In the genomic region with DNA sequence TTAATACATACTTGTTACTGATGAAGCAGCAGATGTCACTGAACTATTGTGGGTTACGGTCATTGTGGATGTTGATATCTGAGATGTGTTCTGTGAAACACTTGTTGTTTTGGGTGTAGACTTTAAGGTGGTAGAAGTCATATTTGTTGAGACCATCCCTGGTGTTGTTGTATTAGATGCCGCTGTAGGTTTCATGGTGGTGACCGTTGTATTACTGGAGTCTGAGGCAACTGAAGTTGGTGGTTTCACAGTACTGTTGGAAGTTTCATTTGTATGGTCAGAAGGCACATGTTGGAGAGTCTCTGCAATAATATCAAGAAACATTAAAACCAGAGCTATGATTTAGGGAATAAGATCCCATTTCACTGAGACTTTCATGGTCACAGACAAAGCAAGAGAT, we compare ENCODE assay signal across 24 cellular contexts. TPM values are rescaled to one million over a fixed set of nuclear protein-coding genes. Genes with fewer than 3 reads are reported as not detected.
A peak's percentile ranks its signal among the peaks of the same experiment; 100 is the strongest.
DNase-seq lines count a peak whose midpoint lies in the region; ATAC-seq, FAIRE-seq and TF ChIP-seq lines count a peak whose summit lies in the region.
"Had no signal": no experiment of that assay in that cellular context is flagged by ENCODE, and none has a peak within 500 bp of the region (broad histone marks: within the 10 kb centered on the region; RNA-seq: fewer than 3 reads in every experiment).

No MANE protein-coding gene starts in this region.

- H4K20me1 ChIP-seq in HepG2 (ENCODE audit: insufficient read depth, low read length) (peaks cover 63% of the 10 kb centered on the region), OCI-LY7 (ENCODE audit: insufficient read depth, low read length) (no peaks in the 10 kb centered on the region)

- no peaks in the 10 kb centered on the region for H3K9me2 ChIP-seq in OCI-LY7 (ENCODE audit: insufficient read depth, low read length)

- H3K27ac ChIP-seq in HepG2 (ENCODE audit: extremely low read length, insufficient read depth, low read length) (no peak overlapping the region), right lobe of liver (no peak overlapping the region), substantia nigra (ENCODE audit: low read depth, low read length, poor library complexity, severe bottlenecking) (peak overlapping the region; percentile 19), OCI-LY7 (ENCODE audit: low read depth, low read length, poor library complexity, severe bottlenecking) (no peak overlapping the region)
- H3K27ac ChIP-seq: C4-2B, cardiac muscle cell, heart right ventricle, testis, vagina had no signal

- H3K79me2 ChIP-seq in HepG2 (ENCODE audit: insufficient read depth, low read length) (peaks cover 39% of the 10 kb centered on the region), OCI-LY7 (ENCODE audit: insufficient read depth, low read depth, low read length) (peaks cover 58% of the 10 kb centered on the region; the same call in 1 of the 2 replicates)

- peaks cover 42% of the 10 kb centered on the region for H3K4me1 Mint-ChIP-seq in T-helper 17 cell
- peaks cover 28 to 43% of the 10 kb centered on the region in 2 donors for H3K4me1 Mint-ChIP-seq in immature natural killer cell

- POLR2A ChIA-PET in HepG2 (lab: Yijun Ruan, JAX) (no interaction called here), OCI-LY7 (lab: Charles Lee) (interaction anchor here (0.8 to 1.6 kb wide), 2 partner anchors 76 to 157 kb away, joined by 3 to 5 read pairs; no protein-coding TSS in a partner anchor)

- BruUV-seq in HepG2 (replicated peaks; lab: Mats Ljungman, UMichigan) (no TSS peak), OCI-LY7 (replicated peaks; lab: Mats Ljungman, UMichigan) (no TSS peak)

- H3K36me3 ChIP-seq in HepG2 (replicated peaks in 1 of 2; ENCODE audit: control insufficient read depth in 1 of 2, insufficient read depth in 2 of 2, low read length in 2 of 2), result peaks cover 24 to 74% of the 10 kb centered on the region in 2 experiments
- H3K36me3 ChIP-seq in right lobe of liver, result peaks cover 0 to 47% (median 10%) of the 10 kb centered on the region in 4 donors
- peaks cover 89% of the 10 kb centered on the region for H3K36me3 ChIP-seq in OCI-LY7 (ENCODE audit: insufficient read depth, low read length)

- in situ Hi-C loops in HepG2 (cut with HindIII; ENCODE audit: extremely low pct_ligation_motif_present, low pct_unique_long_range_greater_than_20kb), result no loop called here

- H3K36me3 Mint-ChIP-seq in T-helper 17 cell (ENCODE audit: low read depth) (peaks cover 6% of the 10 kb centered on the region), immature natural killer cell (peaks cover 8 to 26% (median 8%) of the 10 kb centered on the region in 3 donors)
- H3K36me3 Mint-ChIP-seq: natural killer cell treated with Interleukin-12 subunit alpha and Interleukin-12 subunit beta and Interleukin-15 and Interleukin-18, amount 100 ng/mL, for 72 hours had no signal

- no peak overlapping the region for H3K4me3 Mint-ChIP-seq in T-helper 17 cell
- H3K4me3 Mint-ChIP-seq in immature natural killer cell, result no peak overlapping the region
- H3K4me3 Mint-ChIP-seq: activated B cell treated with CpG ODN at 0.5 μM for 24 hours; natural killer cell treated with Interleukin-12 subunit alpha and Interleukin-12 subunit beta and Interleukin-15 and Interleukin-18, amount 100 ng/mL, for 72 hours had no signal

- H3K9me3 Mint-ChIP-seq in immature natural killer cell, result no peaks in the 10 kb centered on the region
- H3K9me3 Mint-ChIP-seq: activated B cell treated with CpG ODN at 0.5 μM for 24 hours; natural killer cell treated with Interleukin-12 subunit alpha and Interleukin-12 subunit beta and Interleukin-15 and Interleukin-18, amount 100 ng/mL, for 72 hours had no signal

- peak overlapping the region; percentile 8 for H3K27ac Mint-ChIP-seq in T-helper 17 cell
- peak overlapping the region in 5 of 6 donors; percentile 2 to 65 (median 38) for H3K27ac Mint-ChIP-seq in immature natural killer cell
- H3K27ac Mint-ChIP-seq: activated B cell treated with CpG ODN at 0.5 μM for 24 hours, progenitor cell of endocrine pancreas had no signal

- H2AFZ ChIP-seq in HepG2 (ENCODE audit: low read length) (no peak overlapping the region), OCI-LY7 (ENCODE audit: low read length) (no peak overlapping the region)

- CTCF ChIA-PET in HepG2 (lab: Yijun Ruan, JAX; ENCODE audit: low intra/inter-chr PET ratio, low total read pairs), result no interaction called here
- CTCF ChIA-PET in OCI-LY7 (lab: Charles Lee; ENCODE audit: unreplicated experiment), result no interaction called here

- no peak overlapping the region for H3K4me3 ChIP-seq in HepG2 (replicated peaks in 1 of 3; ENCODE audit: insufficient read depth in 1 of 3, low read depth in 2 of 3, low read length in 3 of 3)
- no peak overlapping the region for H3K4me3 ChIP-seq in right lobe of liver
- no peak overlapping the region for H3K4me3 ChIP-seq in OCI-LY7 (ENCODE audit: low read depth, low read length, poor library complexity, severe bottlenecking)
- H3K4me3 ChIP-seq: cardiac muscle cell, HAP-1, heart right ventricle, testis, vagina had no signal

- H3K9me3 ChIP-seq in HepG2 (ENCODE audit: low read length) (no peaks in the 10 kb centered on the region), right lobe of liver (no peaks in the 10 kb centered on the region), T-helper 17 cell (ENCODE audit: control insufficient read depth, low read length, poor library complexity, severe bottlenecking) (no peaks in the 10 kb centered on the region), OCI-LY7 (ENCODE audit: low read length) (no peaks in the 10 kb centered on the region)
- H3K9me3 ChIP-seq: HAP-1, heart right ventricle, testis, vagina had no signal

- H3K27me3 Mint-ChIP-seq in T-helper 17 cell (no peaks in the 10 kb centered on the region), immature natural killer cell (ENCODE audit: low read depth in 3 of 3) (peaks cover 0 to 2% (median 0%) of the 10 kb centered on the region in 3 donors)
- H3K27me3 Mint-ChIP-seq: activated B cell treated with CpG ODN at 0.5 μM for 24 hours; natural killer cell treated with Interleukin-12 subunit alpha and Interleukin-12 subunit beta and Interleukin-15 and Interleukin-18, amount 100 ng/mL, for 72 hours; progenitor cell of endocrine pancreas had no signal

- TF ChIP-seq POLR2A in HepG2 (IDR thresholded peaks at IDR 0.05; ENCODE audit: insufficient read depth in 1 of 2, low read depth in 2 of 2, low read length in 2 of 2) (no peak), right lobe of liver (IDR thresholded peaks at IDR 0.05) (no peak)

- H3K4me1 ChIP-seq in HepG2 (ENCODE audit: insufficient read depth, low read length) (peaks cover under 1% of the 10 kb centered on the region; the same call in 1 of the 2 replicates), right lobe of liver (no peaks in the 10 kb centered on the region), OCI-LY7 (ENCODE audit: insufficient read depth, low read length, poor library complexity, severe bottlenecking) (peaks cover 27% of the 10 kb centered on the region)
- H3K4me1 ChIP-seq: testis had no signal

- no peak for FAIRE-seq in HepG2 (lab: Jason Lieb, UNC)
- FAIRE-seq: GM18507 had no signal

- no peak for ATAC-seq in HepG2
- no peak for ATAC-seq in right lobe of liver
- no peak for ATAC-seq in T-helper 17 cell
- ATAC-seq in GM19395 (IDR thresholded peaks at IDR 0.05; ENCODE audit: unreplicated experiment), result no peak
- no peak for ATAC-seq in HG03457 (IDR thresholded peaks at IDR 0.05; ENCODE audit: unreplicated experiment)
- ATAC-seq: heart right ventricle, left lobe of liver had no signal

- no peaks in the 10 kb centered on the region for H3K27me3 ChIP-seq in HepG2 (ENCODE audit: control insufficient read depth in 1 of 2, insufficient read depth in 2 of 2, low read length in 2 of 2)
- no peaks in the 10 kb centered on the region for H3K27me3 ChIP-seq in right lobe of liver
- H3K27me3 ChIP-seq: cardiac muscle cell, heart right ventricle, testis, vagina had no signal

- H3K4me2 ChIP-seq in HepG2 (ENCODE audit: low read depth, low read length) (no peak overlapping the region), OCI-LY7 (ENCODE audit: low read length) (no peak overlapping the region)

- 98% methylated on average over 3 of the region's 3 CpGs for WGBS in HepG2 (ENCODE audit: low lambda C conversion rate)
- WGBS in right lobe of liver (ENCODE audit: insufficient coverage, low coverage, low lambda C conversion rate, missing lambda C conversion rate), result 82% methylated on average over 2 of the region's 3 CpGs

- no peak for TF ChIP-seq RAD21 in HepG2 (CRISPR knock-in tag; IDR thresholded peaks at IDR 0.05)

- DNase-seq in HepG2 (ENCODE audit: low spot score) (no peak), right lobe of liver (no peak), T-helper 17 cell (no peak), immature natural killer cell (no peak), substantia nigra (lab: John Stamatoyannopoulos, UW) (no peak), OCI-LY7 (ENCODE audit: low spot score) (no peak)
- DNase-seq: activated B cell treated with CpG ODN at 0.5 μM for 24 hours, anterior cingulate cortex, DMS 273 treated with DMSO at 0.1 percent for 48 hours, heart right ventricle, KG1, NCI-H187, NCI-H69, testis had no signal

- TF ChIP-seq EP300 in HepG2 (IDR thresholded peaks at IDR 0.05; ENCODE audit: low read depth in 2 of 2, low read length in 2 of 2), result no peak
- no peak for TF ChIP-seq EP300 in HepG2 (CRISPR knock-in tag; IDR thresholded peaks at IDR 0.05; ENCODE audit: borderline replicate concordance)

- H3K9ac ChIP-seq in HepG2 (ENCODE audit: insufficient read depth, low read depth, low read length), result no peak overlapping the region

- intact Hi-C loops in HepG2 (cut with micrococcal nuclease; ENCODE audit: unreplicated experiment), result no loop called here
- intact Hi-C loops in right lobe of liver (cut with DNase I), result no loop called here
- intact Hi-C loops in OCI-LY7 (cut with micrococcal nuclease; ENCODE audit: unreplicated experiment), result no loop called here

- TF ChIP-seq CTCF in HepG2 (CRISPR knock-in tag; IDR thresholded peaks at IDR 0.05), result no peak
- no peak for TF ChIP-seq CTCF in right lobe of liver (IDR thresholded peaks at IDR 0.05)
- TF ChIP-seq CTCF in OCI-LY7 (conservative IDR thresholded peaks at IDR 0.05; ENCODE audit: low read length), result no peak

RNA-seq across cellular contexts. Expression of a gene that starts 50.7 kb away (rescaled TPM):
- 265 and 365 TPM in 2 replicates for total RNA-seq in HepG2 (2016; rRNA removed; fragmentation: Illumina TruSeq; extraction: Trizol)
- 106 and 111 TPM in 2 replicates for total RNA-seq in HepG2 (2016; cell fraction: cytosol; rRNA removed; fragmentation: Illumina TruSeq; extraction: Trizol; ENCODE audit: low read depth)
- total RNA-seq in HepG2 (2016; cell fraction: insoluble cytoplasmic fraction; rRNA removed; fragmentation: Illumina TruSeq; extraction: Trizol), result 253 and 367 TPM in 2 replicates
- total RNA-seq in HepG2 (2016; cell fraction: membrane; rRNA removed; fragmentation: Illumina TruSeq; extraction: Trizol), result 267 and 271 TPM in 2 replicates
- total RNA-seq in HepG2 (2016; cell fraction: nucleus; rRNA removed; fragmentation: Illumina TruSeq; extraction: Trizol), result 271 and 302 TPM in 2 replicates
- 2,108 and 2,761 TPM in 2 replicates for polyA plus RNA-seq in HepG2 (2011; rRNA removed)
- polyA plus RNA-seq in HepG2 (2011; cell fraction: cytosol; rRNA removed), result 1,026 and 1,553 TPM in 2 replicates
- polyA plus RNA-seq in HepG2 (2011; cell fraction: nucleus; rRNA removed), result 209 and 224 TPM in 2 replicates
- polyA plus RNA-seq in HepG2 (2012), result 787 and 938 TPM in 2 replicates
- polyA plus RNA-seq in HepG2 (2016; cell fraction: cytosol; fragmentation: Illumina TruSeq; extraction: Trizol; ENCODE audit: low read depth), result 159 and 182 TPM in 2 replicates
- polyA plus RNA-seq in HepG2 (2016; cell fraction: insoluble cytoplasmic fraction; fragmentation: Illumina TruSeq; extraction: Trizol; ENCODE audit: low read depth), result 316 and 330 TPM in 2 replicates
- 230 and 256 TPM in 2 replicates for polyA plus RNA-seq in HepG2 (2016; cell fraction: membrane; fragmentation: Illumina TruSeq; extraction: Trizol; ENCODE audit: low read depth)
- 368 and 391 TPM in 2 replicates for polyA plus RNA-seq in HepG2 (2016; cell fraction: nucleus; fragmentation: Illumina TruSeq; extraction: Trizol; ENCODE audit: insufficient read depth, low read depth)
- polyA minus RNA-seq in HepG2 (2011; rRNA and poly(A)+ RNA removed; ENCODE audit: low replicate concordance), result 117 and 454 TPM in 2 replicates
- polyA minus RNA-seq in HepG2 (2011; cell fraction: cytosol; rRNA and poly(A)+ RNA removed), result 1,086 and 1,277 TPM in 2 replicates
- 441 and 760 TPM in 2 replicates for polyA minus RNA-seq in HepG2 (2011; cell fraction: nucleus; rRNA and poly(A)+ RNA removed)
- total RNA-seq in right lobe of liver, result 100 to 1,000 TPM; 173 to 557 (median 229) TPM
- total RNA-seq in T-helper 17 cell, result 100 to 1,000 TPM; 372 to 400 TPM
- 100 to 1,000 TPM; 288 to 309 (median 289) TPM for polyA plus RNA-seq in immature natural killer cell
- total RNA-seq in OCI-LY7 (2014; rRNA removed; shearing (Covaris generic)), result 83.3 and 127 TPM in 2 replicates
- total RNA-seq in OCI-LY7 (2022), result 232 and 261 TPM in 2 replicates

RNA-seq across cellular contexts. Expression of a gene that starts 54.9 kb away (rescaled TPM):
- total RNA-seq in HepG2 (2016; rRNA removed; fragmentation: Illumina TruSeq; extraction: Trizol), result 61.7 and 83.2 TPM in 2 replicates
- total RNA-seq in HepG2 (2016; cell fraction: cytosol; rRNA removed; fragmentation: Illumina TruSeq; extraction: Trizol; ENCODE audit: low read depth), result 25.1 and 31.7 TPM in 2 replicates
- 61.7 and 79.4 TPM in 2 replicates for total RNA-seq in HepG2 (2016; cell fraction: insoluble cytoplasmic fraction; rRNA removed; fragmentation: Illumina TruSeq; extraction: Trizol)
- 42.0 and 43.8 TPM in 2 replicates for total RNA-seq in HepG2 (2016; cell fraction: membrane; rRNA removed; fragmentation: Illumina TruSeq; extraction: Trizol)
- 77.0 and 77.1 TPM in 2 replicates for total RNA-seq in HepG2 (2016; cell fraction: nucleus; rRNA removed; fragmentation: Illumina TruSeq; extraction: Trizol)
- 59.2 and 62.2 TPM in 2 replicates for polyA plus RNA-seq in HepG2 (2011; rRNA removed)
- 27.3 and 42.8 TPM in 2 replicates for polyA plus RNA-seq in HepG2 (2011; cell fraction: cytosol; rRNA removed)
- 60.1 and 69.2 TPM in 2 replicates for polyA plus RNA-seq in HepG2 (2011; cell fraction: nucleus; rRNA removed)
- polyA plus RNA-seq in HepG2 (2012), result 35.9 and 38.7 TPM in 2 replicates
- 7.7 and 9.4 TPM in 2 replicates for polyA plus RNA-seq in HepG2 (2016; cell fraction: cytosol; fragmentation: Illumina TruSeq; extraction: Trizol; ENCODE audit: low read depth)
- 58.0 and 61.2 TPM in 2 replicates for polyA plus RNA-seq in HepG2 (2016; cell fraction: insoluble cytoplasmic fraction; fragmentation: Illumina TruSeq; extraction: Trizol; ENCODE audit: low read depth)
- 16.9 and 19.1 TPM in 2 replicates for polyA plus RNA-seq in HepG2 (2016; cell fraction: membrane; fragmentation: Illumina TruSeq; extraction: Trizol; ENCODE audit: low read depth)
- polyA plus RNA-seq in HepG2 (2016; cell fraction: nucleus; fragmentation: Illumina TruSeq; extraction: Trizol; ENCODE audit: insufficient read depth, low read depth), result 60.1 and 64.2 TPM in 2 replicates
- polyA minus RNA-seq in HepG2 (2011; rRNA and poly(A)+ RNA removed; ENCODE audit: low replicate concordance), result 26.8 and 53.5 TPM in 2 replicates
- 26.7 and 30.0 TPM in 2 replicates for polyA minus RNA-seq in HepG2 (2011; cell fraction: cytosol; rRNA and poly(A)+ RNA removed)
- polyA minus RNA-seq in HepG2 (2011; cell fraction: nucleus; rRNA and poly(A)+ RNA removed), result 152 and 170 TPM in 2 replicates
- 10 to 100 TPM; 20.2 to 26.6 (median 25.3) TPM for total RNA-seq in right lobe of liver
- 10 to 100 TPM; 76.6 to 77.9 TPM for total RNA-seq in T-helper 17 cell
- polyA plus RNA-seq in immature natural killer cell, result 10 to 100 TPM; 30.8 to 44.5 (median 35.4) TPM
- total RNA-seq in OCI-LY7 (2014; rRNA removed; shearing (Covaris generic)), result 32.6 and 38.0 TPM in 2 replicates
- total RNA-seq in OCI-LY7 (2022), result 36.1 and 40.7 TPM in 2 replicates
